ENCODE assay signal across 26 cellular contexts in genomic region chr20:46755483-46756417, GRCh38. TPM values are rescaled to one million over a fixed set of nuclear protein-coding genes. Genes with fewer than 3 reads are reported as not detected.
DNase-seq lines count a peak whose midpoint lies in the region; ATAC-seq, FAIRE-seq and TF ChIP-seq lines count a peak whose summit lies in the region.
"Had no signal": no experiment of that assay in that cellular context is flagged by ENCODE, and none has a peak within 500 bp of the region (broad histone marks: within the 10 kb centered on the region; RNA-seq: fewer than 3 reads in every experiment).

No MANE protein-coding gene starts in this region.

- no peaks in the 10 kb centered on the region for H3K4me1 ChIP-seq in HepG2 (ENCODE audit: insufficient read depth, low read length)
- H3K4me1 ChIP-seq in right lobe of liver: no peaks in the 10 kb centered on the region
- H3K4me1 ChIP-seq in K562 (replicated peaks in 1 of 2; ENCODE audit: control insufficient read depth in 2 of 2, insufficient read depth in 2 of 2, low read length in 2 of 2): peaks cover 2 to 4% of the 10 kb centered on the region in 2 experiments; a peak in 3 of 5 replicates
- peaks cover 0 to 4% (median 0%) of the 10 kb centered on the region in 4 donors for H3K4me1 ChIP-seq in sigmoid colon
- H3K4me1 ChIP-seq: BE2C had no signal

- H3K27ac ChIP-seq in HepG2 (ENCODE audit: extremely low read length, insufficient read depth, low read length) (no peak overlapping the region), right lobe of liver (no peak overlapping the region), K562 (ENCODE audit: extremely low read depth, low read depth, low read length) (no peak overlapping the region), sigmoid colon (no peak overlapping the region)
- H3K27ac ChIP-seq: 22Rv1; BLaER1 treated with 17β-estradiol and CSF1 and Interleukin-3, amounts not matched to agents 10 nM and 100 nM; GM23248 had no signal

- no peak overlapping the region for H3K9ac ChIP-seq in HepG2 (ENCODE audit: insufficient read depth, low read depth, low read length)
- no peak overlapping the region for H3K9ac ChIP-seq in K562 (ENCODE audit: insufficient read depth in 1 of 2, low read depth in 2 of 2, low read length in 2 of 2)
- H3K9ac ChIP-seq: BLaER1 treated with 17β-estradiol and CSF1 and Interleukin-3, amounts not matched to agents 10 nM and 100 nM; GM23248 had no signal

- WGBS in HepG2 (ENCODE audit: low lambda C conversion rate): 42% methylated on average over 11 of the region's 11 CpGs
- 76% methylated on average over 10 of the region's 11 CpGs for WGBS in right lobe of liver (ENCODE audit: insufficient coverage, low coverage, low lambda C conversion rate, missing lambda C conversion rate)
- WGBS in K562 (ENCODE audit: insufficient coverage, low coverage, missing lambda C conversion rate): 9% methylated on average over 11 of the region's 11 CpGs
- 88 to 90% methylated on average over 11 of the region's 11 CpGs for WGBS in sigmoid colon, 2 donors

- no peak for DNase-seq in HepG2 (ENCODE audit: low spot score)
- no peak for DNase-seq in right lobe of liver
- no peak for DNase-seq in K562 (ENCODE audit: extremely low read depth in 1 of 4, low spot score in 3 of 4)
- peak; percentile 22 for DNase-seq in sigmoid colon
- DNase-seq in effector CD8-positive, alpha-beta T cell (lab: John Stamatoyannopoulos, UW): no peak
- no peak for DNase-seq in NCI-H146 (lab: John Stamatoyannopoulos, UW)
- DNase-seq: ACHN; AML-193; BE2C; CD4-positive, alpha-beta T cell; CD8-positive, alpha-beta memory T cell; DMS 273 treated with DMSO at 0.1 percent for 48 hours; DMS79; EL; GDM1; GM23248; H7; HCEC 1CT had no signal

- FAIRE-seq in HepG2 (lab: Jason Lieb, UNC) (no peak), K562 (lab: Jason Lieb, UNC) (no peak)
- FAIRE-seq: A204.1, D721Med, GM12878, GM19239, H1 had no signal

- TF ChIP-seq POLR2A in HepG2 (IDR thresholded peaks at IDR 0.05; ENCODE audit: insufficient read depth in 1 of 2, low read depth in 2 of 2, low read length in 2 of 2) (no peak), right lobe of liver (IDR thresholded peaks at IDR 0.05) (no peak), K562 (conservative IDR thresholded peaks at IDR 0.05) (no peak), sigmoid colon (IDR thresholded peaks at IDR 0.05) (no peak)

- H3K4me2 ChIP-seq in HepG2 (ENCODE audit: low read depth, low read length) (no peak overlapping the region), K562 (ENCODE audit: insufficient read depth, low read length) (no peak overlapping the region)
- H3K4me2 ChIP-seq: BLaER1 treated with 17β-estradiol and CSF1 and Interleukin-3, amounts not matched to agents 10 nM and 100 nM had no signal

- peaks cover 0 to 26% of the 10 kb centered on the region in 2 experiments; a peak in 4 of 5 replicates for H3K27me3 ChIP-seq in HepG2 (ENCODE audit: control insufficient read depth in 1 of 2, insufficient read depth in 2 of 2, low read length in 2 of 2)
- H3K27me3 ChIP-seq in right lobe of liver: no peaks in the 10 kb centered on the region
- H3K27me3 ChIP-seq in K562 (ENCODE audit: control insufficient read depth in 2 of 2, insufficient read depth in 2 of 2, low read length in 2 of 2): peaks cover 0 to 8% of the 10 kb centered on the region in 2 experiments; a peak in 2 of 5 replicates
- H3K27me3 ChIP-seq in sigmoid colon: no peaks in the 10 kb centered on the region
- H3K27me3 ChIP-seq: BLaER1 treated with 17β-estradiol and CSF1 and Interleukin-3, amounts not matched to agents 10 nM and 100 nM had no signal

- no peak for TF ChIP-seq EP300 in HepG2 (IDR thresholded peaks at IDR 0.05; ENCODE audit: low read depth in 2 of 2, low read length in 2 of 2)
- no peak for TF ChIP-seq EP300 in HepG2 (CRISPR knock-in tag; IDR thresholded peaks at IDR 0.05; ENCODE audit: borderline replicate concordance)
- no peak for TF ChIP-seq EP300 in K562 (IDR thresholded peaks at IDR 0.05; ENCODE audit: low read length)
- TF ChIP-seq EP300 in sigmoid colon (IDR thresholded peaks at IDR 0.05): no peak

- H3K36me3 ChIP-seq in HepG2 (replicated peaks in 1 of 2; ENCODE audit: control insufficient read depth in 1 of 2, insufficient read depth in 2 of 2, low read length in 2 of 2) (no peaks in the 10 kb centered on the region), right lobe of liver (no peaks in the 10 kb centered on the region), K562 (ENCODE audit: control insufficient read depth, insufficient read depth, low read length) (no peaks in the 10 kb centered on the region), sigmoid colon (no peaks in the 10 kb centered on the region)
- H3K36me3 ChIP-seq: BE2C; BLaER1 treated with 17β-estradiol and CSF1 and Interleukin-3, amounts not matched to agents 10 nM and 100 nM had no signal

- BruUV-seq in HepG2 (replicated peaks; lab: Mats Ljungman, UMichigan) (no TSS peak), K562 (replicated peaks; lab: Mats Ljungman, UMichigan) (no TSS peak)

- in situ Hi-C loops in HepG2 (cut with HindIII; ENCODE audit: extremely low pct_ligation_motif_present, low pct_unique_long_range_greater_than_20kb): loop anchor here (5.0 to 25.0 kb wide), 2 partner anchors 392 to 632 kb away; no protein-coding TSS in a partner anchor
- in situ Hi-C loops in K562 (cut with MboI): loop anchor here (10.0 to 25.0 kb wide), 2 partner anchors 399 to 632 kb away; no protein-coding TSS in a partner anchor

- intact Hi-C loops in HepG2 (cut with micrococcal nuclease; ENCODE audit: unreplicated experiment): no loop called here
- intact Hi-C loops in right lobe of liver (cut with DNase I): loop anchor here in 1 of 2 donors (5.0 kb wide), 1 partner anchor 397 kb away; no protein-coding TSS in a partner anchor
- intact Hi-C loops in K562 (cut with micrococcal nuclease): no loop called here
- intact Hi-C loops in sigmoid colon (cut with DNase I): loop anchor here (10.0 kb wide), 3 partner anchors 519 to 869 kb away; no protein-coding TSS in a partner anchor

- ATAC-seq in HepG2 (no peak), right lobe of liver (no peak), K562 (no peak)
- ATAC-seq: GM12878 had no signal

- CTCF ChIA-PET in HepG2 (lab: Yijun Ruan, JAX; ENCODE audit: low intra/inter-chr PET ratio, low total read pairs) (no interaction called here), K562 (lab: Yijun Ruan, JAX; ENCODE audit: low intra/inter-chr PET ratio) (no interaction called here)

- H3K4me3 ChIP-seq in HepG2 (replicated peaks in 1 of 3; ENCODE audit: insufficient read depth in 1 of 3, low read depth in 2 of 3, low read length in 3 of 3): no peak overlapping the region
- H3K4me3 ChIP-seq in right lobe of liver: no peak overlapping the region
- no peak overlapping the region for H3K4me3 ChIP-seq in K562
- no peak overlapping the region for H3K4me3 ChIP-seq in sigmoid colon
- H3K4me3 ChIP-seq: BLaER1 treated with 17β-estradiol and CSF1 and Interleukin-3, amounts not matched to agents 10 nM and 100 nM; GM12878; GM23248 had no signal

- no peaks in the 10 kb centered on the region for H3K9me1 ChIP-seq in K562 (ENCODE audit: control insufficient read depth, insufficient read depth, low read length)

- TF ChIP-seq RAD21 in HepG2 (CRISPR knock-in tag; IDR thresholded peaks at IDR 0.05) (no peak), K562 (CRISPR knock-in tag; conservative IDR thresholded peaks at IDR 0.05 in 1 of 2, IDR thresholded peaks at IDR 0.05 in 1 of 2) (no peak)

- no peak overlapping the region for H2AFZ ChIP-seq in HepG2 (ENCODE audit: low read length)
- H2AFZ ChIP-seq in K562 (ENCODE audit: low read depth, low read length): no peak overlapping the region
- H2AFZ ChIP-seq: GM23248 had no signal

- H3K9me3 ChIP-seq in HepG2 (ENCODE audit: low read length) (no peaks in the 10 kb centered on the region), right lobe of liver (no peaks in the 10 kb centered on the region), K562 (replicated peaks; ENCODE audit: control insufficient read depth, insufficient read depth, low read depth, low read length) (no peaks in the 10 kb centered on the region), sigmoid colon (no peaks in the 10 kb centered on the region)
- H3K9me3 ChIP-seq: BE2C; BLaER1 treated with 17β-estradiol and CSF1 and Interleukin-3, amounts not matched to agents 10 nM and 100 nM had no signal

- no peaks in the 10 kb centered on the region for H4K20me1 ChIP-seq in HepG2 (ENCODE audit: insufficient read depth, low read length)
- H4K20me1 ChIP-seq in K562 (replicated peaks; ENCODE audit: control insufficient read depth, insufficient read depth, low read length): no peaks in the 10 kb centered on the region
- H4K20me1 ChIP-seq: BLaER1 treated with 17β-estradiol and CSF1 and Interleukin-3, amounts not matched to agents 10 nM and 100 nM had no signal

- POLR2A ChIA-PET in HepG2 (lab: Yijun Ruan, JAX): no interaction called here
- POLR2A ChIA-PET in K562 (lab: Yijun Ruan, JAX): interaction anchor here (1.0 kb wide), 1 partner anchor 12 kb away, joined by 3 read pairs; no protein-coding TSS in a partner anchor

- TF ChIP-seq CTCF in HepG2 (CRISPR knock-in tag; IDR thresholded peaks at IDR 0.05) (no peak), right lobe of liver (IDR thresholded peaks at IDR 0.05) (no peak), K562 (IDR thresholded peaks at IDR 0.05 in 2 of 3, conservative IDR thresholded peaks at IDR 0.05 in 1 of 3; ENCODE audit: insufficient read depth in 2 of 3, low read depth in 1 of 3, low read length in 3 of 3) (no peak), sigmoid colon (IDR thresholded peaks at IDR 0.05) (no peak)

- H3K79me2 ChIP-seq in HepG2 (ENCODE audit: insufficient read depth, low read length) (no peaks in the 10 kb centered on the region), K562 (ENCODE audit: control insufficient read depth, insufficient read depth, low read length) (no peaks in the 10 kb centered on the region)

RNA-seq across cellular contexts. Expression of gene SLC2A10, which starts 46.3 kb away (rescaled TPM):
- total RNA-seq in HepG2 (2016; rRNA removed; fragmentation: Illumina TruSeq; extraction: Trizol) (9.6 and 16.0 TPM in 2 replicates), right lobe of liver (10 to 100 TPM; 35.4 to 47.3 (median 42.7) TPM), K562 (2014; rRNA removed) (0.86 and 1.8 TPM in 2 replicates), K562 (2014; rRNA removed; fragmentation: Illumina TruSeq; extraction: Trizol) (0.06 and 0.07 TPM in 2 replicates), K562 (2015; rRNA removed; fragmentation: Illumina TruSeq; extraction: Trizol) (0.22 and 0.57 TPM in 2 replicates), K562 (2021) (0.16 and 0.58 TPM in 2 replicates), sigmoid colon (10 to 100 TPM in 1 of 4 donors, 1 to 10 TPM in 3; 6.4 to 18.8 (median 8.8) TPM)
- total RNA-seq in HepG2 (2016; cell fraction: cytosol; rRNA removed; fragmentation: Illumina TruSeq; extraction: Trizol; ENCODE audit: low read depth): 12.4 and 15.5 TPM in 2 replicates
- 7.8 and 15.9 TPM in 2 replicates for total RNA-seq in HepG2 (2016; cell fraction: insoluble cytoplasmic fraction; rRNA removed; fragmentation: Illumina TruSeq; extraction: Trizol)
- total RNA-seq in HepG2 (2016; cell fraction: membrane; rRNA removed; fragmentation: Illumina TruSeq; extraction: Trizol): 13.5 and 14.9 TPM in 2 replicates
- 16.7 and 19.1 TPM in 2 replicates for total RNA-seq in HepG2 (2016; cell fraction: nucleus; rRNA removed; fragmentation: Illumina TruSeq; extraction: Trizol)
- polyA plus RNA-seq in HepG2 (2011; rRNA removed) (16.7 and 18.4 TPM in 2 replicates), K562 (2011; rRNA removed) (0.10 and 0.38 TPM in 2 replicates), K562 (2014; fragmentation: Illumina TruSeq; extraction: Trizol) (0.12 and 0.14 TPM in 2 replicates), K562 (2014; fragmentation: Nextera tagmentation; extraction: Ambion mirVana) (under 1 TPM; 0.01 to 0.08 TPM), K562 (2014; rRNA removed) (0.04 and 0.11 TPM in 2 replicates), sigmoid colon (10 to 100 TPM in 2 of 3 donors, 1 to 10 TPM in 1; 8.6 to 28.2 (median 10.9) TPM)
- polyA plus RNA-seq in HepG2 (2011; cell fraction: cytosol; rRNA removed): 13.3 and 15.0 TPM in 2 replicates
- polyA plus RNA-seq in HepG2 (2011; cell fraction: nucleus; rRNA removed): 17.7 and 19.3 TPM in 2 replicates
- polyA plus RNA-seq in HepG2 (2012): 9.6 and 17.7 TPM in 2 replicates
- polyA plus RNA-seq in HepG2 (2016; cell fraction: cytosol; fragmentation: Illumina TruSeq; extraction: Trizol; ENCODE audit: low read depth): 13.4 and 16.9 TPM in 2 replicates
- 8.0 and 9.1 TPM in 2 replicates for polyA plus RNA-seq in HepG2 (2016; cell fraction: insoluble cytoplasmic fraction; fragmentation: Illumina TruSeq; extraction: Trizol; ENCODE audit: low read depth)
- 10.5 and 11.4 TPM in 2 replicates for polyA plus RNA-seq in HepG2 (2016; cell fraction: membrane; fragmentation: Illumina TruSeq; extraction: Trizol; ENCODE audit: low read depth)
- polyA plus RNA-seq in HepG2 (2016; cell fraction: nucleus; fragmentation: Illumina TruSeq; extraction: Trizol; ENCODE audit: insufficient read depth, low read depth): 19.6 and 21.1 TPM in 2 replicates
- 56.1 TPM in 1 of 2 replicates, not detected in the other for polyA minus RNA-seq in HepG2 (2011; rRNA and poly(A)+ RNA removed; ENCODE audit: low replicate concordance)
- 17.8 and 20.0 TPM in 2 replicates for polyA minus RNA-seq in HepG2 (2011; cell fraction: cytosol; rRNA and poly(A)+ RNA removed)
- polyA minus RNA-seq in HepG2 (2011; cell fraction: nucleus; rRNA and poly(A)+ RNA removed): 22.7 and 27.8 TPM in 2 replicates
- 0.21 TPM in 1 of 2 replicates, not detected in the other for total RNA-seq in K562 (2011; cell fraction: chromatin; rRNA removed; ENCODE audit: low replicate concordance)
- total RNA-seq in K562 (2011; cell fraction: nucleolus; rRNA removed): 1.0 and 1.8 TPM in 2 replicates
- 1.7 and 1.9 TPM in 2 replicates for total RNA-seq in K562 (2011; cell fraction: nucleoplasm; rRNA removed)
- 0.22 and 0.33 TPM in 2 replicates for polyA plus RNA-seq in K562 (2011; cell fraction: cytosol; rRNA removed)
- polyA plus RNA-seq in K562 (2011; cell fraction: nucleus; rRNA removed): 1.1 and 1.7 TPM in 2 replicates
- polyA plus RNA-seq in K562 (2012): 0.64 and 2.1 TPM in 2 replicates
- 0.07 and 0.84 TPM in 2 replicates for polyA minus RNA-seq in K562 (2011; rRNA and poly(A)+ RNA removed)
- polyA minus RNA-seq in K562 (2011; cell fraction: cytosol; rRNA and poly(A)+ RNA removed): 0.82 TPM in 1 of 2 replicates, not detected in the other
- polyA minus RNA-seq in K562 (2011; cell fraction: nucleus; rRNA and poly(A)+ RNA removed): 1.4 TPM in 1 of 2 replicates, not detected in the other
- total RNA-seq: CD4-positive, alpha-beta T cell; CD8-positive, alpha-beta memory T cell; GM12878 had no signal
- polyA plus RNA-seq: CD14-positive monocyte, GM12878 had no signal

Comparison
In these comparisons a context has a peak if more than half of its experiments do, and no peak if none do; other contexts are left out.
1. Of the 241 proteins assayed by ChIP-seq in both HepG2 and K562: peak only in HepG2: none; only in K562: MAFG and ZFP36; in both: MAFF and MAFK; in neither: 237.